In the genomic region with DNA sequence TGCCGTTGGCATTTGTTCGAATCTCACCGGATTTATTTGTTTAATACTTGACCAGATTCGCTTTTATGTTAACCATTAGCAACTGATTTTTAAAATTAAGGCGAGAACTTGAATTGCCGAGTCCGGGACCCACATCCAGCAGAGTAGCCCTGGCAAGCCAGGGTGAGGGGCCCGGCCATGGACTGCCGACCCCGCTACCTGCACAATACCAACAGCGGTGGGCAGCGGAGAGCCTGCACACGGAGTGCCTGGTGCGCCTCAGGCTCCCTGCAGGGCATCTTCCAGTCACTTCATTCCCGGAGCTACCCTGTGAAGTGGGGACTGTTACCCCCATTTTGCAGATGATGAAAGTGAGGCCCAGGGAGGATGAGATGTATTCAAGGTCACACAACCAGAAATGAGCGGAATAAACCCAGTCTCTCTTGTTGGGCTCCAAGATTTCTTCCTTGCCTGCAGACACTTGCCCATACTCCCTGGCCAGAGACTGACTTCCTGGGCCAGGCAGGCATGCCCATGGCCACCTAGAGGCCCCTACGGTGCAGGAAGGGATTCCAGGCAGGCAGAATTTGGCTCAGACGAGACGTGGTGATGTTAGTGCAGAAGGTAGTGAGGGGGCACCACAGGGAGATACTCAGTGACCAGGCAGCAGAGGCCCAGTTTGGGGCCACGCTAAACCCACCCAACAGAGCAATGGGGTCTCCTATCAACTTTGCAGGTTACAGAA, we compare ENCODE assay signal across 2 cellular contexts.
TF ChIP-seq lines count a peak whose summit lies in the region.

No MANE protein-coding gene starts in this region.

TF ChIP-seq in HepG2, 621 proteins besides CTCF, POLR2A, EP300 and RAD21 (continued from another document):
- TF ChIP-seq, protein P1, sequence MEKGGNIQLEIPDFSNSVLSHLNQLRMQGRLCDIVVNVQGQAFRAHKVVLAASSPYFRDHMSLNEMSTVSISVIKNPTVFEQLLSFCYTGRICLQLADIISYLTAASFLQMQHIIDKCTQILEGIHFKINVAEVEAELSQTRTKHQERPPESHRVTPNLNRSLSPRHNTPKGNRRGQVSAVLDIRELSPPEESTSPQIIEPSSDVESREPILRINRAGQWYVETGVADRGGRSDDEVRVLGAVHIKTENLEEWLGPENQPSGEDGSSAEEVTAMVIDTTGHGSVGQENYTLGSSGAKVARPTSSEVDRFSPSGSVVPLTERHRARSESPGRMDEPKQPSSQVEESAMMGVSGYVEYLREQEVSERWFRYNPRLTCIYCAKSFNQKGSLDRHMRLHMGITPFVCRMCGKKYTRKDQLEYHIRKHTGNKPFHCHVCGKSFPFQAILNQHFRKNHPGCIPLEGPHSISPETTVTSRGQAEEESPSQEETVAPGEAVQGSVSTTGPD (CRISPR knock-in tag; IDR thresholded peaks at IDR 0.05), result 0 out of 2 replicates have a peak, but pooled peaks have one; percentile 24
- TF ChIP-seq ARNT2 (CRISPR knock-in tag; IDR thresholded peaks at IDR 0.05; ENCODE audit: low read depth), result no peak
- TF ChIP-seq, protein P2, sequence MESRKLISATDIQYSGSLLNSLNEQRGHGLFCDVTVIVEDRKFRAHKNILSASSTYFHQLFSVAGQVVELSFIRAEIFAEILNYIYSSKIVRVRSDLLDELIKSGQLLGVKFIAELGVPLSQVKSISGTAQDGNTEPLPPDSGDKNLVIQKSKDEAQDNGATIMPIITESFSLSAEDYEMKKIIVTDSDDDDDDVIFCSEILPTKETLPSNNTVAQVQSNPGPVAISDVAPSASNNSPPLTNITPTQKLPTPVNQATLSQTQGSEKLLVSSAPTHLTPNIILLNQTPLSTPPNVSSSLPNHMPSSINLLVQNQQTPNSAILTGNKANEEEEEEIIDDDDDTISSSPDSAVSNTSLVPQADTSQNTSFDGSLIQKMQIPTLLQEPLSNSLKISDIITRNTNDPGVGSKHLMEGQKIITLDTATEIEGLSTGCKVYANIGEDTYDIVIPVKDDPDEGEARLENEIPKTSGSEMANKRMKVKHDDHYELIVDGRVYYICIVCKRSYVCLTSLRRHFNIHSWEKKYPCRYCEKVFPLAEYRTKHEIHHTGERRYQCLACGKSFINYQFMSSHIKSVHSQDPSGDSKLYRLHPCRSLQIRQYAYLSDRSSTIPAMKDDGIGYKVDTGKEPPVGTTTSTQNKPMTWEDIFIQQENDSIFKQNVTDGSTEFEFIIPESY (CRISPR knock-in tag; IDR thresholded peaks at IDR 0.05), result 0 out of 2 replicates have a peak, but pooled peaks have one; percentile 33
- TF ChIP-seq ZNF75D (CRISPR knock-in tag; IDR thresholded peaks at IDR 0.05; ENCODE audit: borderline replicate concordance), result 0 out of 2 replicates have a peak, but pooled peaks have one; percentile 51

TF ChIP-seq in WTC11, 78 proteins besides CTCF, POLR2A, EP300 and RAD21:
- TF ChIP-seq TEAD4 (CRISPR knock-in tag; IDR thresholded peaks at IDR 0.05) (no peak), ZNF121 (CRISPR knock-in tag; IDR thresholded peaks at IDR 0.05) (no peak), GABPB1 (CRISPR knock-in tag; IDR thresholded peaks at IDR 0.05) (no peak), ZNF219 (CRISPR knock-in tag; IDR thresholded peaks at IDR 0.05; ENCODE audit: borderline replicate concordance) (no peak), E2F1 (CRISPR knock-in tag; IDR thresholded peaks at IDR 0.05) (no peak), ZNF263 (CRISPR knock-in tag; IDR thresholded peaks at IDR 0.05; ENCODE audit: low read depth) (no peak), ZNF425 (CRISPR knock-in tag; conservative IDR thresholded peaks at IDR 0.05) (no peak)
- TF ChIP-seq, protein P3, sequence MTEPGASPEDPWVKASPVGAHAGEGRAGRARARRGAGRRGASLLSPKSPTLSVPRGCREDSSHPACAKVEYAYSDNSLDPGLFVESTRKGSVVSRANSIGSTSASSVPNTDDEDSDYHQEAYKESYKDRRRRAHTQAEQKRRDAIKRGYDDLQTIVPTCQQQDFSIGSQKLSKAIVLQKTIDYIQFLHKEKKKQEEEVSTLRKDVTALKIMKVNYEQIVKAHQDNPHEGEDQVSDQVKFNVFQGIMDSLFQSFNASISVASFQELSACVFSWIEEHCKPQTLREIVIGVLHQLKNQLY (CRISPR knock-in tag; IDR thresholded peaks at IDR 0.05), result no peak
- TF ChIP-seq, protein P4, sequence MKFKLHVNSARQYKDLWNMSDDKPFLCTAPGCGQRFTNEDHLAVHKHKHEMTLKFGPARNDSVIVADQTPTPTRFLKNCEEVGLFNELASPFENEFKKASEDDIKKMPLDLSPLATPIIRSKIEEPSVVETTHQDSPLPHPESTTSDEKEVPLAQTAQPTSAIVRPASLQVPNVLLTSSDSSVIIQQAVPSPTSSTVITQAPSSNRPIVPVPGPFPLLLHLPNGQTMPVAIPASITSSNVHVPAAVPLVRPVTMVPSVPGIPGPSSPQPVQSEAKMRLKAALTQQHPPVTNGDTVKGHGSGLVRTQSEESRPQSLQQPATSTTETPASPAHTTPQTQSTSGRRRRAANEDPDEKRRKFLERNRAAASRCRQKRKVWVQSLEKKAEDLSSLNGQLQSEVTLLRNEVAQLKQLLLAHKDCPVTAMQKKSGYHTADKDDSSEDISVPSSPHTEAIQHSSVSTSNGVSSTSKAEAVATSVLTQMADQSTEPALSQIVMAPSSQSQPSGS (CRISPR knock-in tag; IDR thresholded peaks at IDR 0.05; ENCODE audit: borderline replicate concordance, low read depth), result no peak
- TF ChIP-seq, protein P5, sequence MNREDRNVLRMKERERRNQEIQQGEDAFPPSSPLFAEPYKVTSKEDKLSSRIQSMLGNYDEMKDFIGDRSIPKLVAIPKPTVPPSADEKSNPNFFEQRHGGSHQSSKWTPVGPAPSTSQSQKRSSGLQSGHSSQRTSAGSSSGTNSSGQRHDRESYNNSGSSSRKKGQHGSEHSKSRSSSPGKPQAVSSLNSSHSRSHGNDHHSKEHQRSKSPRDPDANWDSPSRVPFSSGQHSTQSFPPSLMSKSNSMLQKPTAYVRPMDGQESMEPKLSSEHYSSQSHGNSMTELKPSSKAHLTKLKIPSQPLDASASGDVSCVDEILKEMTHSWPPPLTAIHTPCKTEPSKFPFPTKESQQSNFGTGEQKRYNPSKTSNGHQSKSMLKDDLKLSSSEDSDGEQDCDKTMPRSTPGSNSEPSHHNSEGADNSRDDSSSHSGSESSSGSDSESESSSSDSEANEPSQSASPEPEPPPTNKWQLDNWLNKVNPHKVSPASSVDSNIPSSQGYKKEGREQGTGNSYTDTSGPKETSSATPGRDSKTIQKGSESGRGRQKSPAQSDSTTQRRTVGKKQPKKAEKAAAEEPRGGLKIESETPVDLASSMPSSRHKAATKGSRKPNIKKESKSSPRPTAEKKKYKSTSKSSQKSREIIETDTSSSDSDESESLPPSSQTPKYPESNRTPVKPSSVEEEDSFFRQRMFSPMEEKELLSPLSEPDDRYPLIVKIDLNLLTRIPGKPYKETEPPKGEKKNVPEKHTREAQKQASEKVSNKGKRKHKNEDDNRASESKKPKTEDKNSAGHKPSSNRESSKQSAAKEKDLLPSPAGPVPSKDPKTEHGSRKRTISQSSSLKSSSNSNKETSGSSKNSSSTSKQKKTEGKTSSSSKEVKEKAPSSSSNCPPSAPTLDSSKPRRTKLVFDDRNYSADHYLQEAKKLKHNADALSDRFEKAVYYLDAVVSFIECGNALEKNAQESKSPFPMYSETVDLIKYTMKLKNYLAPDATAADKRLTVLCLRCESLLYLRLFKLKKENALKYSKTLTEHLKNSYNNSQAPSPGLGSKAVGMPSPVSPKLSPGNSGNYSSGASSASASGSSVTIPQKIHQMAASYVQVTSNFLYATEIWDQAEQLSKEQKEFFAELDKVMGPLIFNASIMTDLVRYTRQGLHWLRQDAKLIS (CRISPR knock-in tag; IDR thresholded peaks at IDR 0.05; ENCODE audit: borderline replicate concordance), result no peak
- TF ChIP-seq, protein P6, sequence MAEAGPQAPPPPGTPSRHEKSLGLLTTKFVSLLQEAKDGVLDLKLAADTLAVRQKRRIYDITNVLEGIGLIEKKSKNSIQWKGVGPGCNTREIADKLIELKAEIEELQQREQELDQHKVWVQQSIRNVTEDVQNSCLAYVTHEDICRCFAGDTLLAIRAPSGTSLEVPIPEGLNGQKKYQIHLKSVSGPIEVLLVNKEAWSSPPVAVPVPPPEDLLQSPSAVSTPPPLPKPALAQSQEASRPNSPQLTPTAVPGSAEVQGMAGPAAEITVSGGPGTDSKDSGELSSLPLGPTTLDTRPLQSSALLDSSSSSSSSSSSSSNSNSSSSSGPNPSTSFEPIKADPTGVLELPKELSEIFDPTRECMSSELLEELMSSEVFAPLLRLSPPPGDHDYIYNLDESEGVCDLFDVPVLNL (CRISPR knock-in tag; IDR thresholded peaks at IDR 0.05; ENCODE audit: borderline replicate concordance, low read depth), result no peak
